ENCODE assay signal across 9 cellular contexts in the genomic region with DNA sequence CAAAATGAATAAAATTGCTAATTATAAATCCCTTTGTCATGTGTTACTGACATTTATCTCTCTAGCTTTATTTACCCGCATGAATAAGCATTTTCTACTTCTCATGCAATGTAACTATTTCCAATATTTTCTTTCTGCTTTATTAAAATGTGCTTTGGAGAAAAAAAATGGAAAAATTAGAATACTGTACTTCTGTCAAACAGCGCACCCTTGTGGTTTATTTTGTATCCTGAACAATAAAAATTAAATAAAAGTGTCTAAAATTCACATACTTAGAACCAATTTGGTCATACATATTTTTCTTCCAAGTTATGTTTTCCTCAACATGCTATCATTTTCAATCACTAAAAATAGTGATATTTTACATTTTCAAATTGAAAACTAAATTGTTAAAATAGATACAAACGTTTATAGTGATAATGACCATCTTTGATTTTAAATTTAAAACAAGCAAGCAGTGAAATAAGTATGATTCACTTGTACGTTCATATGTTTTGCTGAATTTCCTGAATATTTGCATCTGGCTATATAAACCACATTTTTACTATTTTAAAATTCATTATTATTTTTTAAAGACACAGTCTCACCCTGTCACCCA.
DNase-seq lines count a peak whose midpoint lies in the region; ATAC-seq and TF ChIP-seq lines count a peak whose summit lies in the region.
"Had no signal": no experiment of that assay in that cellular context is flagged by ENCODE, and none has a peak within 500 bp of the region (broad histone marks: within the 10 kb centered on the region; RNA-seq: fewer than 3 reads in every experiment).

No MANE protein-coding gene starts in this region.

- TF ChIP-seq CTCF in OCI-LY3 (IDR thresholded peaks at IDR 0.05; ENCODE audit: low read depth, low read length) (peak; percentile 62), fibroblast of pulmonary artery (IDR thresholded peaks at IDR 0.05; ENCODE audit: low read length, missing control alignments) (peak; percentile 46), thoracic aorta (IDR thresholded peaks at IDR 0.05) (peak; percentile 63)

- H3K9ac ChIP-seq in OCI-LY3 (ENCODE audit: low read length): no peak overlapping the region

- H2AFZ ChIP-seq in OCI-LY3 (ENCODE audit: low read depth, low read length): no peak overlapping the region

- H3K79me2 ChIP-seq in OCI-LY3 (ENCODE audit: low read length): no peaks in the 10 kb centered on the region

- ATAC-seq in thoracic aorta (ENCODE audit: insufficient number of reproducible peaks, low FRiP score, low read depth) (no peak), GM21381 (IDR thresholded peaks at IDR 0.05; ENCODE audit: unreplicated experiment) (no peak), GM19463 (IDR thresholded peaks at IDR 0.05; ENCODE audit: unreplicated experiment) (no peak)

- DNase-seq in SKM-1 treated with dmso at 0.1 percent for 144 hours (lab: John Stamatoyannopoulos, UW; ENCODE audit: unreplicated experiment) (peak; percentile 18), SKM-1 (lab: John Stamatoyannopoulos, UW; ENCODE audit: unreplicated experiment) (no peak), fibroblast of pulmonary artery (ENCODE audit: low read depth) (peak; percentile 65), thoracic aorta (ENCODE audit: low spot score) (no peak), nucleus accumbens (lab: John Stamatoyannopoulos, UW) (no peak)

- no peak overlapping the region for H3K4me2 ChIP-seq in OCI-LY3 (ENCODE audit: low read length)

- H4K20me1 ChIP-seq in OCI-LY3 (ENCODE audit: insufficient read depth, low read length): peaks cover 14% of the 10 kb centered on the region; the same call in 1 of the 2 replicates

- H3K27me3 ChIP-seq in OCI-LY3 (ENCODE audit: low read depth, low read length): no peaks in the 10 kb centered on the region
- H3K27me3 ChIP-seq in thoracic aorta (replicated peaks; ENCODE audit: insufficient read depth): no peaks in the 10 kb centered on the region
- H3K27me3 ChIP-seq: SJCRH30 had no signal

- H3K27ac ChIP-seq in OCI-LY3 (ENCODE audit: low read length) (no peak overlapping the region), thoracic aorta (no peak overlapping the region)
- H3K27ac ChIP-seq: SJCRH30 had no signal

- H3K36me3 ChIP-seq in OCI-LY3 (replicated peaks; ENCODE audit: low read depth, low read length): peaks cover 63% of the 10 kb centered on the region
- H3K36me3 ChIP-seq in thoracic aorta: peaks cover 8% of the 10 kb centered on the region
- H3K36me3 ChIP-seq: SJCRH30 had no signal

- H3K4me3 ChIP-seq in OCI-LY3 (ENCODE audit: low read length) (no peak overlapping the region), fibroblast of pulmonary artery (replicated peaks; ENCODE audit: low read depth, low read length) (no peak overlapping the region), thoracic aorta (no peak overlapping the region)
- H3K4me3 ChIP-seq: SJCRH30 had no signal

- H3K9me3 ChIP-seq in OCI-LY3 (ENCODE audit: insufficient read depth, low read length) (no peaks in the 10 kb centered on the region), thoracic aorta (no peaks in the 10 kb centered on the region)
- H3K9me3 ChIP-seq: SJCRH30 had no signal

- H3K4me1 ChIP-seq in OCI-LY3 (ENCODE audit: low read length) (peaks cover 7% of the 10 kb centered on the region), thoracic aorta (ENCODE audit: control insufficient read depth in 1 of 2, low read depth in 2 of 2) (peaks cover 7 to 9% of the 10 kb centered on the region in 2 donors)
- H3K4me1 ChIP-seq: SJCRH30 had no signal

Comparison
In these comparisons a context has a peak if more than half of its experiments do, and no peak if none do; other contexts are left out.
1. DNase-seq: peak in SKM-1 treated with dmso at 0.1 percent for 144 hours (single experiment) and fibroblast of pulmonary artery (single experiment); none in SKM-1 (single experiment), thoracic aorta (single experiment) and nucleus accumbens (0 of 56).
2. Peak in every context shown above with its lines, with median percentiles within 50 percentile points of each other: CTCF ChIP-seq.